In the genomic region with DNA sequence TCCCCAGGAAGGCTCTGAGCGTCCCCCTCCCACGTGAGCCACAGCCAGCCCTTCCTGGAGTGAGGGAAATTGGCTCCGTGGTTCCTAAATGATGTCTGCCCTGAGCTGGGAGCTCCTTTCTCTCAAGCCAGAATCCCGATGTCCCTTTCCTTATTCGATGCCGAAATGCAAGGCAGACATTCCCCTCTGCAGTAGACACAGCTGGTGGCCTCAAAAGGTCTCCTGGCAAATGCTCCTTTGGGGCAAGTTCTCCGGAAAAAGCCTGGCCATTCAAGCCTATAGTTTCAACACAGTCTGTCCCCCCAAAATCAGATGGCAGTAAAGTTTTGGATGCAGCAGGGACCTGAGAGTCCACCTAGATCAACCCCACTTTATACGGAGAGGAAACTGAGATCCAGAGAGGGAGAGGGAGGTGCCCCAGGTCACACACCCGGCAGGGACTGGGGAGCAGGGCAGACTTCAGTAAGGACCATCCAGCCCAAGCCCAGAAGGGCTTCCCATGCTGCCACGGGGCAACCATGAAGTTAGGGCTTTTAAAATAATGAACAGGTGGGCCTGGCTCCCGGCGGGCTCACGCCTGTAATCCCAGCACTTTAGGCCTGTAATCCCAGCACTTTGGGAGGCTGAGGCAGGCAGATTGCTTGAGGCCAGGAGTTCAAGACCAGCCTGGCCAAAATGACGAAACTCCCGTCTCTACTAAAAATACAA, we compare ENCODE assay signal across 2 cellular contexts.
TF ChIP-seq lines count a peak whose summit lies in the region.

No MANE protein-coding gene starts in this region.

TF ChIP-seq in A549, 52 proteins besides CTCF, POLR2A, EP300 and RAD21 (continued from another document):
- TF ChIP-seq, protein P1, sequence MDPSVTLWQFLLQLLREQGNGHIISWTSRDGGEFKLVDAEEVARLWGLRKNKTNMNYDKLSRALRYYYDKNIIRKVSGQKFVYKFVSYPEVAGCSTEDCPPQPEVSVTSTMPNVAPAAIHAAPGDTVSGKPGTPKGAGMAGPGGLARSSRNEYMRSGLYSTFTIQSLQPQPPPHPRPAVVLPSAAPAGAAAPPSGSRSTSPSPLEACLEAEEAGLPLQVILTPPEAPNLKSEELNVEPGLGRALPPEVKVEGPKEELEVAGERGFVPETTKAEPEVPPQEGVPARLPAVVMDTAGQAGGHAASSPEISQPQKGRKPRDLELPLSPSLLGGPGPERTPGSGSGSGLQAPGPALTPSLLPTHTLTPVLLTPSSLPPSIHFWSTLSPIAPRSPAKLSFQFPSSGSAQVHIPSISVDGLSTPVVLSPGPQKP (IDR thresholded peaks at IDR 0.05; ENCODE audit: low read depth, low read length), result no peak
- no peak for TF ChIP-seq RFX5 (IDR thresholded peaks at IDR 0.05)
- TF ChIP-seq ZC3H11A (IDR thresholded peaks at IDR 0.05), result no peak
- no peak for TF ChIP-seq NPAS2 (CRISPR knock-in tag; IDR thresholded peaks at IDR 0.05; ENCODE audit: borderline replicate concordance)
- no peak for TF ChIP-seq NR3C1 (IDR thresholded peaks at IDR 0.05)
- no peak for TF ChIP-seq HOXB5 (CRISPR knock-in tag; IDR thresholded peaks at IDR 0.05)
- TF ChIP-seq, protein P2, sequence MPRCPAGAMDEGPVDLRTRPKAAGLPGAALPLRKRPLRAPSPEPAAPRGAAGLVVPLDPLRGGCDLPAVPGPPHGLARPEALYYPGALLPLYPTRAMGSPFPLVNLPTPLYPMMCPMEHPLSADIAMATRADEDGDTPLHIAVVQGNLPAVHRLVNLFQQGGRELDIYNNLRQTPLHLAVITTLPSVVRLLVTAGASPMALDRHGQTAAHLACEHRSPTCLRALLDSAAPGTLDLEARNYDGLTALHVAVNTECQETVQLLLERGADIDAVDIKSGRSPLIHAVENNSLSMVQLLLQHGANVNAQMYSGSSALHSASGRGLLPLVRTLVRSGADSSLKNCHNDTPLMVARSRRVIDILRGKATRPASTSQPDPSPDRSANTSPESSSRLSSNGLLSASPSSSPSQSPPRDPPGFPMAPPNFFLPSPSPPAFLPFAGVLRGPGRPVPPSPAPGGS (IDR thresholded peaks at IDR 0.05), result no peak
- TF ChIP-seq TFCP2L1 (CRISPR knock-in tag; IDR thresholded peaks at IDR 0.05), result no peak
- TF ChIP-seq JUN (IDR thresholded peaks at IDR 0.05), result no peak
- TF ChIP-seq, protein P3, sequence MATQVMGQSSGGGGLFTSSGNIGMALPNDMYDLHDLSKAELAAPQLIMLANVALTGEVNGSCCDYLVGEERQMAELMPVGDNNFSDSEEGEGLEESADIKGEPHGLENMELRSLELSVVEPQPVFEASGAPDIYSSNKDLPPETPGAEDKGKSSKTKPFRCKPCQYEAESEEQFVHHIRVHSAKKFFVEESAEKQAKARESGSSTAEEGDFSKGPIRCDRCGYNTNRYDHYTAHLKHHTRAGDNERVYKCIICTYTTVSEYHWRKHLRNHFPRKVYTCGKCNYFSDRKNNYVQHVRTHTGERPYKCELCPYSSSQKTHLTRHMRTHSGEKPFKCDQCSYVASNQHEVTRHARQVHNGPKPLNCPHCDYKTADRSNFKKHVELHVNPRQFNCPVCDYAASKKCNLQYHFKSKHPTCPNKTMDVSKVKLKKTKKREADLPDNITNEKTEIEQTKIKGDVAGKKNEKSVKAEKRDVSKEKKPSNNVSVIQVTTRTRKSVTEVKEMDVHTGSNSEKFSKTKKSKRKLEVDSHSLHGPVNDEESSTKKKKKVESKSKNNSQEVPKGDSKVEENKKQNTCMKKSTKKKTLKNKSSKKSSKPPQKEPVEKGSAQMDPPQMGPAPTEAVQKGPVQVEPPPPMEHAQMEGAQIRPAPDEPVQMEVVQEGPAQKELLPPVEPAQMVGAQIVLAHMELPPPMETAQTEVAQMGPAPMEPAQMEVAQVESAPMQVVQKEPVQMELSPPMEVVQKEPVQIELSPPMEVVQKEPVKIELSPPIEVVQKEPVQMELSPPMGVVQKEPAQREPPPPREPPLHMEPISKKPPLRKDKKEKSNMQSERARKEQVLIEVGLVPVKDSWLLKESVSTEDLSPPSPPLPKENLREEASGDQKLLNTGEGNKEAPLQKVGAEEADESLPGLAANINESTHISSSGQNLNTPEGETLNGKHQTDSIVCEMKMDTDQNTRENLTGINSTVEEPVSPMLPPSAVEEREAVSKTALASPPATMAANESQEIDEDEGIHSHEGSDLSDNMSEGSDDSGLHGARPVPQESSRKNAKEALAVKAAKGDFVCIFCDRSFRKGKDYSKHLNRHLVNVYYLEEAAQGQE (IDR thresholded peaks at IDR 0.05), result no peak
- TF ChIP-seq POLR2AphosphoS2 (conservative IDR thresholded peaks at IDR 0.05; ENCODE audit: low read length), result no peak
- TF ChIP-seq CBX8 (IDR thresholded peaks at IDR 0.05), result no peak
- no peak for TF ChIP-seq ESRRA (IDR thresholded peaks at IDR 0.05; ENCODE audit: borderline replicate concordance, low read length)
- no peak for TF ChIP-seq MAZ (IDR thresholded peaks at IDR 0.05; ENCODE audit: borderline replicate concordance, low read depth, low read length)
TF ChIP-seq in A549: peak in this region for 0.

TF ChIP-seq in HCT116, 20 proteins besides CTCF, POLR2A, EP300 and RAD21 (continued from another document):
- TF ChIP-seq, protein P4, sequence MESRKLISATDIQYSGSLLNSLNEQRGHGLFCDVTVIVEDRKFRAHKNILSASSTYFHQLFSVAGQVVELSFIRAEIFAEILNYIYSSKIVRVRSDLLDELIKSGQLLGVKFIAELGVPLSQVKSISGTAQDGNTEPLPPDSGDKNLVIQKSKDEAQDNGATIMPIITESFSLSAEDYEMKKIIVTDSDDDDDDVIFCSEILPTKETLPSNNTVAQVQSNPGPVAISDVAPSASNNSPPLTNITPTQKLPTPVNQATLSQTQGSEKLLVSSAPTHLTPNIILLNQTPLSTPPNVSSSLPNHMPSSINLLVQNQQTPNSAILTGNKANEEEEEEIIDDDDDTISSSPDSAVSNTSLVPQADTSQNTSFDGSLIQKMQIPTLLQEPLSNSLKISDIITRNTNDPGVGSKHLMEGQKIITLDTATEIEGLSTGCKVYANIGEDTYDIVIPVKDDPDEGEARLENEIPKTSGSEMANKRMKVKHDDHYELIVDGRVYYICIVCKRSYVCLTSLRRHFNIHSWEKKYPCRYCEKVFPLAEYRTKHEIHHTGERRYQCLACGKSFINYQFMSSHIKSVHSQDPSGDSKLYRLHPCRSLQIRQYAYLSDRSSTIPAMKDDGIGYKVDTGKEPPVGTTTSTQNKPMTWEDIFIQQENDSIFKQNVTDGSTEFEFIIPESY (IDR thresholded peaks at IDR 0.05; ENCODE audit: extremely low read depth, insufficient replicate concordance, low read length), result no peak
- TF ChIP-seq, protein P3 (IDR thresholded peaks at IDR 0.05; ENCODE audit: low read depth), result no peak
- TF ChIP-seq EZH2 (IDR thresholded peaks at IDR 0.05), result no peak
